26 cellular contexts compared by ENCODE assay signal in the genomic region with DNA sequence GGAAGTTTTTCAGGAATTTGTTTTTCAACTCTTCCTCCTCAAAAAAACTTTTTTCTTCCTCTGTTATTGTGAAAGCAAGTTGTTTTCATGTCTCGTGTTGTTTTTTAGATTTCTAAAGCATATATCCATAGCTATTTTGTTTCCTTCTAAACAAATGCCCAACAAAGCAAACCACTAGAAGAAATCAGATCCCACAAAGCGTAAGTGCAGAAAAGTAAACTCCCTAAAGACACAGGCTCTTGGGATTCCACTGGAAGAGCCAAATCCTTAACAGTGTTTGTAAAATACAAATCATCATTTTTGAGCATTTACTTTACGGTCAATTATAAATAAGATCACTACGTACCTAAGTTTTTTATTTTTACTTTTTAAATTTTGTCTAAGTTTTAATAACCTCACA. TPM values are rescaled to one million over a fixed set of nuclear protein-coding genes. Genes with fewer than 3 reads are reported as not detected.
"Had no signal": no experiment of that assay in that cellular context is flagged by ENCODE, and none has a peak within 500 bp of the region (broad histone marks: within the 10 kb centered on the region; RNA-seq: fewer than 3 reads in every experiment).

No MANE protein-coding gene starts in this region.

- H3K79me2 ChIP-seq: parathyroid adenoma had no signal

- H2AFZ ChIP-seq: parathyroid adenoma had no signal

- H3K9me3 ChIP-seq: lower lobe of right lung, psoas muscle, right atrium auricular region, right lobe of liver, testis, thyroid gland, transverse colon, upper lobe of left lung, vagina had no signal

- H3K27me3 ChIP-seq: right atrium auricular region, right lobe of liver, testis, thyroid gland, transverse colon, upper lobe of left lung, vagina had no signal

- H3K9ac ChIP-seq: parathyroid adenoma had no signal

- H3K27ac ChIP-seq: lower lobe of right lung, parathyroid adenoma, psoas muscle, right atrium auricular region, right lobe of liver, testis, thyroid gland, transverse colon, upper lobe of left lung, vagina had no signal

- ATAC-seq: left cardiac atrium; left lobe of liver; lower lobe of right lung; naive thymus-derived CD8-positive, alpha-beta T cell; psoas muscle; right lobe of liver; stimulated activated memory B cell treated with anti-CD40 and anti-IgM and Interleukin-4, amounts not matched to agents 10 μg/mL and 1 μg/mL and 100 μg/mL, for 72 hours; stimulated activated naive CD8-positive, alpha-beta T cell treated with anti-CD3 and anti-CD28 coated beads, Interleukin-15, amount 100 ng/mL, for 72 hours had no signal

- H3K4me1 ChIP-seq: lower lobe of right lung, parathyroid adenoma, psoas muscle, right atrium auricular region, right lobe of liver, testis, thyroid gland, transverse colon, upper lobe of left lung, vagina had no signal

- H3K4me2 ChIP-seq: smooth muscle cell had no signal

- H3K4me3 ChIP-seq: lower lobe of right lung, psoas muscle, right atrium auricular region, right lobe of liver, smooth muscle cell, testis, thyroid gland, transverse colon, upper lobe of left lung, vagina had no signal

- H3K36me3 ChIP-seq: lower lobe of right lung, right atrium auricular region, right lobe of liver, thyroid gland, transverse colon, upper lobe of left lung, vagina had no signal

- DNase-seq: hippocampal formation; kidney glomerular epithelial cell; left cardiac atrium; lower lobe of right lung; mammary epithelial cell; mesenchymal stem cell; naive thymus-derived CD8-positive, alpha-beta T cell; nucleus accumbens; psoas muscle; right lobe of liver; stimulated activated CD4-positive, alpha-beta T cell treated with anti-CD3 and anti-CD28 coated beads, Interleukin-1b, Interleukin-23, amount 100 ng/mL, for 48 hours; stimulated activated CD4-positive, alpha-beta T cell treated with anti-CD3 and anti-CD28 coated beads, Interleukin-2, amount 100 ng/mL, for 48 hours; stimulated activated CD4-positive, alpha-beta T cell treated with anti-CD3 and anti-CD28 coated beads, Interleukin-4, amount 100 ng/mL, for 4 hours; stimulated activated CD8-positive, alpha-beta memory T cell treated with anti-CD3 and anti-CD28 coated beads, Interleukin-4, amount 100 ng/mL, for 48 hours; stimulated activated naive CD4-positive, alpha-beta T cell treated with Interleukin-2 at 50 U/mL for 16 hours; stimulated activated naive CD8-positive, alpha-beta T cell treated with anti-CD3 and anti-CD28 coated beads, Interleukin-15, amount 100 ng/mL, for 72 hours; testis; thyroid gland; transverse colon; upper lobe of left lung had no signal

RNA-seq across cellular contexts. Expression of a gene that starts 30.6 kb away (rescaled TPM):
- total RNA-seq: left lobe of liver; naive thymus-derived CD8-positive, alpha-beta T cell had no signal
- polyA plus RNA-seq: naive thymus-derived CD8-positive, alpha-beta T cell had no signal
